Comparison of ENCODE assay signal across 14 cellular contexts in the genomic region with DNA sequence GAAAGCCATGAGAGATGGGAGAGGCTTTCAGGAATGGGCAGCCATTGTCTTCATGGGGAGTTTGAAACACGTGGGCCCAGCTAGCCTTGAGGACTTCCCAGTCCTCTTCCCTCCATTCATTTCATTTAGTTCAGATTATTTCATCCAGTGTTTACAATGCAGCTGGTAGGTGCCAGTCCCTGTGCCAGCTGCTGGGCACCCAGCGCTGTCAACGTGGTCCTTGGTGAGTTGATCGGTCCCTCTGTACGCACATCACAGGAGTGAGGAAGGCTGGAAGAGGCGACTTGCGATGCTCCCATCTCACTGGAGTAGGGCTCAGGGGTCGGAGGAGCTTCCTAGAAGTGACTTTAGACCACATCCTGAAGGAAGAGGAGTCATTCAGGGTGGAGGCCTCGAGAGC.
DNase-seq lines count a peak whose midpoint lies in the region; ATAC-seq, FAIRE-seq and TF ChIP-seq lines count a peak whose summit lies in the region.
"Had no signal": no experiment of that assay in that cellular context is flagged by ENCODE, and none has a peak within 500 bp of the region (broad histone marks: within the 10 kb centered on the region; RNA-seq: fewer than 3 reads in every experiment).

No MANE protein-coding gene starts in this region.

- H2AFZ ChIP-seq in GM23338, result no peak overlapping the region

- no peaks in the 10 kb centered on the region for H3K9me3 Mint-ChIP-seq in GM23338
- H3K9me3 Mint-ChIP-seq in activated CD8-positive, alpha-beta T cell treated with anti-CD3 and anti-CD28 coated beads for 36 hours, result no peaks in the 10 kb centered on the region
- H3K9me3 Mint-ChIP-seq in stimulated activated effector memory CD8-positive, alpha-beta T cell treated with anti-CD3 and anti-CD28 coated beads, Interleukin-12 subunit alpha, Interleukin-12 subunit beta, amount 100 ng/mL, for 72 hours, result no peaks in the 10 kb centered on the region
- no peaks in the 10 kb centered on the region for H3K9me3 Mint-ChIP-seq in CD8-positive, alpha-beta T cell
- H3K9me3 Mint-ChIP-seq: CD4-positive, CD25-positive, alpha-beta regulatory T cell; HFFc6; WTC11 had no signal

- no peaks in the 10 kb centered on the region for H3K79me2 ChIP-seq in GM23338 (replicated peaks; ENCODE audit: insufficient read depth)

- no peaks in the 10 kb centered on the region for H3K36me3 ChIP-seq in GM23338 (ENCODE audit: insufficient read depth)
- H3K36me3 ChIP-seq in kidney (ENCODE audit: control insufficient read depth in 1 of 2, insufficient read depth in 2 of 2, low read length in 2 of 2), result no peaks in the 10 kb centered on the region
- peaks cover 4% of the 10 kb centered on the region for H3K36me3 ChIP-seq in CD8-positive, alpha-beta T cell (ENCODE audit: insufficient read depth, low read length)
- peaks cover 0 to 2% of the 10 kb centered on the region in 2 donors for H3K36me3 ChIP-seq in small intestine (ENCODE audit: control insufficient read depth in 2 of 2, insufficient read depth in 2 of 2, low read length in 2 of 2)

- peak overlapping the region in 1 of 2 donors; percentile 35 for H3K9ac ChIP-seq in kidney (ENCODE audit: low read length in 2 of 2)

- TF ChIP-seq CTCF in GM23338 (conservative IDR thresholded peaks at IDR 0.05; ENCODE audit: low read depth in 2 of 2) (no peak), kidney (IDR thresholded peaks at IDR 0.05; ENCODE audit: borderline replicate concordance, extremely low read depth, insufficient read depth) (no peak)
- no peak for TF ChIP-seq CTCF in activated CD8-positive, alpha-beta T cell treated with anti-CD3 and anti-CD28 coated beads for 36 hours (IDR thresholded peaks at IDR 0.05)
- TF ChIP-seq CTCF in CD8-positive, alpha-beta T cell (IDR thresholded peaks at IDR 0.05), result no peak

- H3K27ac ChIP-seq in GM23338 (ENCODE audit: low read depth) (no peak overlapping the region), kidney (ENCODE audit: low read depth in 2 of 2, low read length in 2 of 2) (peak overlapping the region; percentile 89 to 90), small intestine (ENCODE audit: low read depth in 1 of 2, low read length in 1 of 2) (peak overlapping the region in 1 of 2 donors; percentile 86)
- H3K27ac ChIP-seq in CD8-positive, alpha-beta T cell (ENCODE audit: low read depth, low read length), result no peak overlapping the region

- no peak overlapping the region for H3K4me3 Mint-ChIP-seq in GM23338
- H3K4me3 Mint-ChIP-seq in activated CD8-positive, alpha-beta T cell treated with anti-CD3 and anti-CD28 coated beads for 36 hours, result no peak overlapping the region
- no peak overlapping the region for H3K4me3 Mint-ChIP-seq in stimulated activated effector memory CD8-positive, alpha-beta T cell treated with anti-CD3 and anti-CD28 coated beads, Interleukin-12 subunit alpha, Interleukin-12 subunit beta, amount 100 ng/mL, for 72 hours
- no peak overlapping the region for H3K4me3 Mint-ChIP-seq in CD8-positive, alpha-beta T cell
- H3K4me3 Mint-ChIP-seq: CD4-positive, CD25-positive, alpha-beta regulatory T cell; HFFc6; WTC11 had no signal

- H4K20me1 ChIP-seq in GM23338 (replicated peaks; ENCODE audit: insufficient read depth), result no peaks in the 10 kb centered on the region

- H3K4me1 ChIP-seq in GM23338 (ENCODE audit: insufficient read depth), result no peaks in the 10 kb centered on the region
- H3K4me1 ChIP-seq in kidney (ENCODE audit: control insufficient read depth in 1 of 2, insufficient read depth in 1 of 2, low read depth in 1 of 2, low read length in 2 of 2), result peaks cover 24% of the 10 kb centered on the region in 2 donors
- H3K4me1 ChIP-seq in CD8-positive, alpha-beta T cell (ENCODE audit: insufficient read depth, low read length), result no peaks in the 10 kb centered on the region
- H3K4me1 ChIP-seq in small intestine (ENCODE audit: control insufficient read depth in 2 of 2, insufficient read depth in 1 of 2, low read depth in 1 of 2, low read length in 1 of 2), result peaks cover 5 to 20% of the 10 kb centered on the region in 2 donors

- H3K4me3 ChIP-seq in GM23338, result no peak overlapping the region
- no peak overlapping the region for H3K4me3 ChIP-seq in kidney (ENCODE audit: low read length in 2 of 2)
- H3K4me3 ChIP-seq in CD8-positive, alpha-beta T cell (ENCODE audit: low read depth, low read length), result no peak overlapping the region
- H3K4me3 ChIP-seq in small intestine (ENCODE audit: low read depth in 1 of 2, low read length in 2 of 2), result no peak overlapping the region

- intact Hi-C loops in activated CD8-positive, alpha-beta T cell treated with anti-CD3 and anti-CD28 coated beads for 36 hours (cut with micrococcal nuclease), result no loop called here
- intact Hi-C loops in kidney (cut with DNase I), result no loop called here
- intact Hi-C loops in CD8-positive, alpha-beta T cell (cut with DNase I, micrococcal nuclease), result no loop called here

- no peaks in the 10 kb centered on the region for H3F3A ChIP-seq in GM23338 (replicated peaks; ENCODE audit: low read depth)

- H3K9me3 ChIP-seq in kidney (ENCODE audit: control insufficient read depth in 1 of 2, low read length in 2 of 2) (no peaks in the 10 kb centered on the region), small intestine (ENCODE audit: control insufficient read depth, low read depth) (no peaks in the 10 kb centered on the region)
- no peaks in the 10 kb centered on the region for H3K9me3 ChIP-seq in CD8-positive, alpha-beta T cell (ENCODE audit: low read length)

- H3K4me2 ChIP-seq in GM23338, result no peak overlapping the region

- DNase-seq in GM23338 (ENCODE audit: low spot score) (no peak), kidney (no peak), SHP77 treated with DMSO at 0.1 percent for 48 hours (lab: John Stamatoyannopoulos, UW) (no peak), small intestine (no peak)
- DNase-seq in activated CD8-positive, alpha-beta T cell treated with anti-CD3 and anti-CD28 coated beads for 36 hours, result no peak
- no peak for DNase-seq in stimulated activated effector memory CD8-positive, alpha-beta T cell treated with anti-CD3 and anti-CD28 coated beads, Interleukin-12 subunit alpha, Interleukin-12 subunit beta, amount 100 ng/mL, for 72 hours (ENCODE audit: low spot score in 2 of 2)
- no peak for DNase-seq in stimulated activated CD8-positive, alpha-beta memory T cell treated with anti-CD3 and anti-CD28 coated beads, Interleukin-4, amount 100 ng/mL, for 48 hours
- no peak for DNase-seq in CD8-positive, alpha-beta T cell
- DNase-seq: CD4-positive, CD25-positive, alpha-beta regulatory T cell; naive thymus-derived CD4-positive, alpha-beta T cell; NCI-H146; NCI-H748 treated with DMSO at 0.1 percent for 48 hours had no signal

- no peaks in the 10 kb centered on the region for H3K9me2 ChIP-seq in GM23338 (ENCODE audit: insufficient read depth)

- no peaks in the 10 kb centered on the region for H3K27me3 ChIP-seq in GM23338 (ENCODE audit: insufficient read depth)
- H3K27me3 ChIP-seq in CD8-positive, alpha-beta T cell (ENCODE audit: insufficient read depth, low read length), result no peaks in the 10 kb centered on the region
- no peaks in the 10 kb centered on the region for H3K27me3 ChIP-seq in small intestine (ENCODE audit: control insufficient read depth in 2 of 2, insufficient read depth in 2 of 2, low read length in 2 of 2)

- H3K27ac Mint-ChIP-seq in GM23338, result 0 out of 2 replicates have a peak overlapping the region, but pooled peaks have one; percentile 17
- peak overlapping the region; percentile 53 for H3K27ac Mint-ChIP-seq in activated CD8-positive, alpha-beta T cell treated with anti-CD3 and anti-CD28 coated beads for 36 hours
- peak overlapping the region; percentile 57 for H3K27ac Mint-ChIP-seq in stimulated activated effector memory CD8-positive, alpha-beta T cell treated with anti-CD3 and anti-CD28 coated beads, Interleukin-12 subunit alpha, Interleukin-12 subunit beta, amount 100 ng/mL, for 72 hours
- H3K27ac Mint-ChIP-seq in CD8-positive, alpha-beta T cell, result no peak overlapping the region
- H3K27ac Mint-ChIP-seq: HFFc6, WTC11 had no signal

- H3K27me3 Mint-ChIP-seq in GM23338 (ENCODE audit: insufficient read depth, low read depth, poor library complexity), result peaks cover 4% of the 10 kb centered on the region
- no peaks in the 10 kb centered on the region for H3K27me3 Mint-ChIP-seq in activated CD8-positive, alpha-beta T cell treated with anti-CD3 and anti-CD28 coated beads for 36 hours
- no peaks in the 10 kb centered on the region for H3K27me3 Mint-ChIP-seq in CD8-positive, alpha-beta T cell (ENCODE audit: low read depth)
- H3K27me3 Mint-ChIP-seq: CD4-positive, CD25-positive, alpha-beta regulatory T cell; naive thymus-derived CD4-positive, alpha-beta T cell had no signal

- WGBS in small intestine, 3 donors, result 76 to 83% (median 78%) methylated on average over 9 of the region's 9 CpGs

- CTCF ChIA-PET in activated CD8-positive, alpha-beta T cell treated with anti-CD3 and anti-CD28 coated beads for 36 hours (lab: Charles Lee), result interaction anchor here (1.1 kb wide), 1 partner anchor 61 kb away, joined by 3 read pairs; no protein-coding TSS in a partner anchor
- CTCF ChIA-PET in CD8-positive, alpha-beta T cell (lab: Charles Lee), result no interaction called here

- POLR2A ChIA-PET in activated CD8-positive, alpha-beta T cell treated with anti-CD3 and anti-CD28 coated beads for 36 hours (lab: Charles Lee), result no interaction called here
- POLR2A ChIA-PET in CD8-positive, alpha-beta T cell (lab: Charles Lee), result no interaction called here

- FAIRE-seq in kidney (lab: Jason Lieb, UNC), result no peak
- no peak for FAIRE-seq in small intestine (lab: Jason Lieb, UNC)

- no peak for ATAC-seq in GM23338
- ATAC-seq in activated CD8-positive, alpha-beta T cell treated with anti-CD3 and anti-CD28 coated beads for 36 hours, result no peak
- ATAC-seq in stimulated activated effector memory CD8-positive, alpha-beta T cell treated with anti-CD3 and anti-CD28 coated beads, Interleukin-12 subunit alpha, Interleukin-12 subunit beta, amount 100 ng/mL, for 72 hours, result no peak
- no peak for ATAC-seq in CD8-positive, alpha-beta T cell
- ATAC-seq: naive thymus-derived CD4-positive, alpha-beta T cell; WTC11 had no signal

- peaks cover under 1% of the 10 kb centered on the region; the same call in 1 of the 3 replicates for H3K36me3 Mint-ChIP-seq in GM23338 (ENCODE audit: low read depth)
- peaks cover 39% of the 10 kb centered on the region for H3K36me3 Mint-ChIP-seq in activated CD8-positive, alpha-beta T cell treated with anti-CD3 and anti-CD28 coated beads for 36 hours (ENCODE audit: low read depth)
- H3K36me3 Mint-ChIP-seq in stimulated activated effector memory CD8-positive, alpha-beta T cell treated with anti-CD3 and anti-CD28 coated beads, Interleukin-12 subunit alpha, Interleukin-12 subunit beta, amount 100 ng/mL, for 72 hours, result peaks cover 48% of the 10 kb centered on the region
- peaks cover 81% of the 10 kb centered on the region for H3K36me3 Mint-ChIP-seq in CD8-positive, alpha-beta T cell
- H3K36me3 Mint-ChIP-seq: WTC11 had no signal

- no peaks in the 10 kb centered on the region for H3K4me1 Mint-ChIP-seq in GM23338
- peaks cover 39% of the 10 kb centered on the region for H3K4me1 Mint-ChIP-seq in activated CD8-positive, alpha-beta T cell treated with anti-CD3 and anti-CD28 coated beads for 36 hours (ENCODE audit: low read depth)
- H3K4me1 Mint-ChIP-seq in stimulated activated effector memory CD8-positive, alpha-beta T cell treated with anti-CD3 and anti-CD28 coated beads, Interleukin-12 subunit alpha, Interleukin-12 subunit beta, amount 100 ng/mL, for 72 hours, result peaks cover 42% of the 10 kb centered on the region
- peaks cover 3% of the 10 kb centered on the region for H3K4me1 Mint-ChIP-seq in CD8-positive, alpha-beta T cell (ENCODE audit: low read depth)
- H3K4me1 Mint-ChIP-seq: WTC11 had no signal

Comparison
In these comparisons a context has a peak if more than half of its experiments do, and no peak if none do; other contexts are left out.
1. H3K27ac ChIP-seq: peak in kidney (2 of 2); none in GM23338 (single experiment) and CD8-positive, alpha-beta T cell (single experiment).